Comparison of ENCODE assay signal across 8 cellular contexts in genomic region chr5:154822896-154823295, GRCh38. TPM values are rescaled to one million over a fixed set of nuclear protein-coding genes. Genes with fewer than 3 reads are reported as not detected.
DNase-seq lines count a peak whose midpoint lies in the region; ATAC-seq, FAIRE-seq and TF ChIP-seq lines count a peak whose summit lies in the region.
"Not testable (repeated sequence)": the region's sequence is repeated elsewhere in the genome, so short reads cannot be mapped to it uniquely, and the experiment has no call there.
"Had no signal": no experiment of that assay in that cellular context is flagged by ENCODE, and none has a peak within 500 bp of the region (broad histone marks: within the 10 kb centered on the region; RNA-seq: fewer than 3 reads in every experiment).

No MANE protein-coding gene starts in this region.

- H3K27ac ChIP-seq in CD8-positive, alpha-beta T cell (ENCODE audit: low read depth, low read length); HepG2 (ENCODE audit: extremely low read length, insufficient read depth, low read length): not testable (repeated sequence)
- H3K27ac ChIP-seq in RWPE1 = peak overlapping the region; percentile 35
- H3K27ac ChIP-seq in testis = peak overlapping the region in 1 of 2 donors; percentile 0

- CTCF ChIA-PET in CD8-positive, alpha-beta T cell (lab: Charles Lee) = interaction anchor here (0.6 kb wide), 1 partner anchor 27 kb away, joined by 3 read pairs; no protein-coding TSS in a partner anchor
- CTCF ChIA-PET in RWPE1 (lab: Yijun Ruan, JAX) = interaction anchor here (0.6 kb wide), 2 partner anchors 282 to 406 kb away, joined by 3 read pairs; no protein-coding TSS in a partner anchor
- CTCF ChIA-PET in HepG2 (lab: Yijun Ruan, JAX; ENCODE audit: low intra/inter-chr PET ratio, low total read pairs) = not testable (repeated sequence)

- H3K4me1 ChIP-seq in CD8-positive, alpha-beta T cell (ENCODE audit: insufficient read depth, low read length); testis: not testable (repeated sequence)
- H3K4me1 ChIP-seq in HepG2 (ENCODE audit: insufficient read depth, low read length) = peaks cover 51% of the 10 kb centered on the region

- not testable (repeated sequence) for H3K79me2 ChIP-seq in HepG2 (ENCODE audit: insufficient read depth, low read length)

- DNase-seq in CD8-positive, alpha-beta T cell; RWPE1 (ENCODE audit: low spot score); activated T-cell treated with anti-CD3 and anti-CD28 coated beads, Interleukin-2, amount 50 U/mL, for 24 hours; HepG2 (ENCODE audit: low spot score); progenitor cell of endocrine pancreas (ENCODE audit: low spot score, unreplicated experiment): not testable (repeated sequence)
- DNase-seq in testis = peak; percentile 61

- ATAC-seq in CD8-positive, alpha-beta T cell; HepG2: not testable (repeated sequence)

- not testable (repeated sequence) for H3K4me2 ChIP-seq in HepG2 (ENCODE audit: low read depth, low read length)

- TF ChIP-seq CTCF in CD8-positive, alpha-beta T cell (IDR thresholded peaks at IDR 0.05); RWPE1 (conservative IDR thresholded peaks at IDR 0.05; ENCODE audit: low read depth); HepG2 (CRISPR knock-in tag; IDR thresholded peaks at IDR 0.05); progenitor cell of endocrine pancreas (IDR thresholded peaks at IDR 0.05; ENCODE audit: unreplicated experiment); testis (IDR thresholded peaks at IDR 0.05): not testable (repeated sequence)

- not testable (repeated sequence) for H3K4me3 ChIP-seq in CD8-positive, alpha-beta T cell (ENCODE audit: low read depth, low read length); HepG2 (replicated peaks in 1 of 3; ENCODE audit: insufficient read depth in 1 of 3, low read depth in 2 of 3, low read length in 3 of 3); testis

- H4K20me1 ChIP-seq in HepG2 (ENCODE audit: insufficient read depth, low read length) = not testable (repeated sequence)

- 89% methylated on average over 5 of the region's 5 CpGs for WGBS in HepG2 (ENCODE audit: low lambda C conversion rate)
- WGBS in testis, 2 donors = 50 to 62% methylated on average over 5 of the region's 5 CpGs

- TF ChIP-seq EP300 in HepG2 (IDR thresholded peaks at IDR 0.05; ENCODE audit: low read depth in 2 of 2, low read length in 2 of 2); HepG2 (CRISPR knock-in tag; IDR thresholded peaks at IDR 0.05; ENCODE audit: borderline replicate concordance): not testable (repeated sequence)

- H3K27me3 Mint-ChIP-seq in CD8-positive, alpha-beta T cell (ENCODE audit: low read depth); activated T-cell treated with anti-CD3 and anti-CD28 coated beads, Interleukin-2, amount 50 U/mL, for 24 hours; progenitor cell of endocrine pancreas: not testable (repeated sequence)

- peak overlapping the region; percentile 32 for H3K27ac Mint-ChIP-seq in CD8-positive, alpha-beta T cell
- H3K27ac Mint-ChIP-seq in activated T-cell treated with anti-CD3 and anti-CD28 coated beads, Interleukin-2, amount 50 U/mL, for 24 hours = peak overlapping the region; percentile 63
- peak overlapping the region; percentile 69 for H3K27ac Mint-ChIP-seq in progenitor cell of endocrine pancreas

- H3K4me1 Mint-ChIP-seq in CD8-positive, alpha-beta T cell (ENCODE audit: low read depth); progenitor cell of endocrine pancreas (ENCODE audit: low read depth): not testable (repeated sequence)
- H3K4me1 Mint-ChIP-seq in activated T-cell treated with anti-CD3 and anti-CD28 coated beads, Interleukin-2, amount 50 U/mL, for 24 hours (ENCODE audit: low read depth) = peaks cover 14% of the 10 kb centered on the region

- H3K36me3 ChIP-seq in CD8-positive, alpha-beta T cell (ENCODE audit: insufficient read depth, low read length); testis (ENCODE audit: low read depth, missing control alignments): not testable (repeated sequence)
- peaks cover 7 to 33% of the 10 kb centered on the region in 2 experiments; a peak in 4 of 5 replicates for H3K36me3 ChIP-seq in HepG2 (replicated peaks in 1 of 2; ENCODE audit: control insufficient read depth in 1 of 2, insufficient read depth in 2 of 2, low read length in 2 of 2)

- H3K36me3 Mint-ChIP-seq in CD8-positive, alpha-beta T cell = peaks cover 17% of the 10 kb centered on the region
- peaks cover 88% of the 10 kb centered on the region for H3K36me3 Mint-ChIP-seq in activated T-cell treated with anti-CD3 and anti-CD28 coated beads, Interleukin-2, amount 50 U/mL, for 24 hours (ENCODE audit: low read depth)
- peaks cover 15% of the 10 kb centered on the region for H3K36me3 Mint-ChIP-seq in progenitor cell of endocrine pancreas (ENCODE audit: insufficient read depth)

- H3K9me3 Mint-ChIP-seq in CD8-positive, alpha-beta T cell; activated T-cell treated with anti-CD3 and anti-CD28 coated beads, Interleukin-2, amount 50 U/mL, for 24 hours; progenitor cell of endocrine pancreas (ENCODE audit: low read depth): not testable (repeated sequence)

- not testable (repeated sequence) for H3K27me3 ChIP-seq in CD8-positive, alpha-beta T cell (ENCODE audit: insufficient read depth, low read length); HepG2 (ENCODE audit: control insufficient read depth in 1 of 2, insufficient read depth in 2 of 2, low read length in 2 of 2); testis

- not testable (repeated sequence) for H2AFZ ChIP-seq in HepG2 (ENCODE audit: low read length)

- TF ChIP-seq RAD21 in HepG2 (CRISPR knock-in tag; IDR thresholded peaks at IDR 0.05) = not testable (repeated sequence)

- intact Hi-C loops in CD8-positive, alpha-beta T cell (cut with DNase I, micrococcal nuclease); HepG2 (cut with micrococcal nuclease; ENCODE audit: unreplicated experiment); testis (cut with DNase I; ENCODE audit: low total_unique reads): not testable (repeated sequence)

- POLR2A ChIA-PET in CD8-positive, alpha-beta T cell (lab: Charles Lee); RWPE1 (lab: Yijun Ruan, JAX; ENCODE audit: low non-redundant PET): not testable (repeated sequence)
- POLR2A ChIA-PET in HepG2 (lab: Yijun Ruan, JAX) = interaction anchor here (1.2 to 1.5 kb wide), 2 partner anchors 20 to 45 kb away, joined by 3 to 4 read pairs; no protein-coding TSS in a partner anchor

- in situ Hi-C loops in HepG2 (cut with HindIII; ENCODE audit: extremely low pct_ligation_motif_present, low pct_unique_long_range_greater_than_20kb) = not testable (repeated sequence)

- not testable (repeated sequence) for H3K9ac ChIP-seq in HepG2 (ENCODE audit: insufficient read depth, low read depth, low read length)

- BruUV-seq in HepG2 (replicated peaks; lab: Mats Ljungman, UMichigan) = not testable (repeated sequence)

- not testable (repeated sequence) for FAIRE-seq in HepG2 (lab: Jason Lieb, UNC)

- not testable (repeated sequence) for TF ChIP-seq POLR2A in HepG2 (IDR thresholded peaks at IDR 0.05; ENCODE audit: insufficient read depth in 1 of 2, low read depth in 2 of 2, low read length in 2 of 2); testis (IDR thresholded peaks at IDR 0.05)

- H3K9me3 ChIP-seq in CD8-positive, alpha-beta T cell (ENCODE audit: low read length); HepG2 (ENCODE audit: low read length); testis: not testable (repeated sequence)

- not testable (repeated sequence) for H3K4me3 Mint-ChIP-seq in CD8-positive, alpha-beta T cell; activated T-cell treated with anti-CD3 and anti-CD28 coated beads, Interleukin-2, amount 50 U/mL, for 24 hours; progenitor cell of endocrine pancreas (ENCODE audit: low read depth)

RNA-seq across cellular contexts. Expression of gene FAXDC2, which starts 27.5 kb away (rescaled TPM):
- total RNA-seq in CD8-positive, alpha-beta T cell = under 1 TPM; 0.28 to 0.38 TPM
- total RNA-seq in HepG2 (2016; rRNA removed; fragmentation: Illumina TruSeq; extraction: Trizol) (3.0 and 4.7 TPM in 2 replicates), progenitor cell of endocrine pancreas (14.8 and 15.8 TPM in 2 replicates), testis (10 to 100 TPM; 54.7 to 76.8 TPM)
- total RNA-seq in HepG2 (2016; cell fraction: cytosol; rRNA removed; fragmentation: Illumina TruSeq; extraction: Trizol; ENCODE audit: low read depth) = 1.3 and 1.5 TPM in 2 replicates
- 4.3 and 5.0 TPM in 2 replicates for total RNA-seq in HepG2 (2016; cell fraction: insoluble cytoplasmic fraction; rRNA removed; fragmentation: Illumina TruSeq; extraction: Trizol)
- total RNA-seq in HepG2 (2016; cell fraction: membrane; rRNA removed; fragmentation: Illumina TruSeq; extraction: Trizol) = 3.5 and 4.3 TPM in 2 replicates
- total RNA-seq in HepG2 (2016; cell fraction: nucleus; rRNA removed; fragmentation: Illumina TruSeq; extraction: Trizol) = 5.5 and 5.8 TPM in 2 replicates
- polyA plus RNA-seq in HepG2 (2011; rRNA removed) (49.5 and 58.8 TPM in 2 replicates), testis (ENCODE audit: insufficient read depth, low read depth, low replicate concordance) (32.5 TPM)
- polyA plus RNA-seq in HepG2 (2011; cell fraction: cytosol; rRNA removed) = 41.5 and 43.5 TPM in 2 replicates
- polyA plus RNA-seq in HepG2 (2011; cell fraction: nucleus; rRNA removed) = 45.2 and 57.4 TPM in 2 replicates
- polyA plus RNA-seq in HepG2 (2012) = 27.6 and 33.1 TPM in 2 replicates
- 1.3 and 1.9 TPM in 2 replicates for polyA plus RNA-seq in HepG2 (2016; cell fraction: cytosol; fragmentation: Illumina TruSeq; extraction: Trizol; ENCODE audit: low read depth)
- 3.7 and 4.2 TPM in 2 replicates for polyA plus RNA-seq in HepG2 (2016; cell fraction: insoluble cytoplasmic fraction; fragmentation: Illumina TruSeq; extraction: Trizol; ENCODE audit: low read depth)
- 3.9 and 4.0 TPM in 2 replicates for polyA plus RNA-seq in HepG2 (2016; cell fraction: membrane; fragmentation: Illumina TruSeq; extraction: Trizol; ENCODE audit: low read depth)
- 6.6 and 7.0 TPM in 2 replicates for polyA plus RNA-seq in HepG2 (2016; cell fraction: nucleus; fragmentation: Illumina TruSeq; extraction: Trizol; ENCODE audit: insufficient read depth, low read depth)
- polyA minus RNA-seq in HepG2 (2011; rRNA and poly(A)+ RNA removed; ENCODE audit: low replicate concordance) = 0.05 and 101 TPM in 2 replicates
- 23.1 and 27.3 TPM in 2 replicates for polyA minus RNA-seq in HepG2 (2011; cell fraction: cytosol; rRNA and poly(A)+ RNA removed)
- polyA minus RNA-seq in HepG2 (2011; cell fraction: nucleus; rRNA and poly(A)+ RNA removed) = 39.9 and 40.4 TPM in 2 replicates
- total RNA-seq: A673, Calu3 had no signal

RNA-seq across cellular contexts. Expression of gene CNOT8, which starts 35.5 kb away (rescaled TPM):
- 100 to 1,000 TPM; 139 to 145 TPM for total RNA-seq in CD8-positive, alpha-beta T cell
- total RNA-seq in HepG2 (2016; rRNA removed; fragmentation: Illumina TruSeq; extraction: Trizol) (37.1 and 50.3 TPM in 2 replicates), progenitor cell of endocrine pancreas (55.4 and 56.4 TPM in 2 replicates), testis (100 to 1,000 TPM; 103 to 106 TPM)
- total RNA-seq in HepG2 (2016; cell fraction: cytosol; rRNA removed; fragmentation: Illumina TruSeq; extraction: Trizol; ENCODE audit: low read depth) = 8.5 and 9.5 TPM in 2 replicates
- total RNA-seq in HepG2 (2016; cell fraction: insoluble cytoplasmic fraction; rRNA removed; fragmentation: Illumina TruSeq; extraction: Trizol) = 38.6 and 50.3 TPM in 2 replicates
- 21.9 and 23.8 TPM in 2 replicates for total RNA-seq in HepG2 (2016; cell fraction: membrane; rRNA removed; fragmentation: Illumina TruSeq; extraction: Trizol)
- 27.1 and 28.0 TPM in 2 replicates for total RNA-seq in HepG2 (2016; cell fraction: nucleus; rRNA removed; fragmentation: Illumina TruSeq; extraction: Trizol)
- polyA plus RNA-seq in HepG2 (2011; rRNA removed) (63.8 and 74.9 TPM in 2 replicates), testis (ENCODE audit: insufficient read depth, low read depth, low replicate concordance) (67.6 TPM)
- polyA plus RNA-seq in HepG2 (2011; cell fraction: cytosol; rRNA removed) = 63.2 and 67.0 TPM in 2 replicates
- polyA plus RNA-seq in HepG2 (2011; cell fraction: nucleus; rRNA removed) = 46.3 and 57.5 TPM in 2 replicates
- polyA plus RNA-seq in HepG2 (2012) = 54.8 and 56.2 TPM in 2 replicates
- 4.1 and 5.1 TPM in 2 replicates for polyA plus RNA-seq in HepG2 (2016; cell fraction: cytosol; fragmentation: Illumina TruSeq; extraction: Trizol; ENCODE audit: low read depth)
- polyA plus RNA-seq in HepG2 (2016; cell fraction: insoluble cytoplasmic fraction; fragmentation: Illumina TruSeq; extraction: Trizol; ENCODE audit: low read depth) = 41.9 and 42.7 TPM in 2 replicates
- 12.2 and 12.5 TPM in 2 replicates for polyA plus RNA-seq in HepG2 (2016; cell fraction: membrane; fragmentation: Illumina TruSeq; extraction: Trizol; ENCODE audit: low read depth)
- 48.0 and 49.6 TPM in 2 replicates for polyA plus RNA-seq in HepG2 (2016; cell fraction: nucleus; fragmentation: Illumina TruSeq; extraction: Trizol; ENCODE audit: insufficient read depth, low read depth)
- 31.6 and 52.4 TPM in 2 replicates for polyA minus RNA-seq in HepG2 (2011; rRNA and poly(A)+ RNA removed; ENCODE audit: low replicate concordance)
- polyA minus RNA-seq in HepG2 (2011; cell fraction: cytosol; rRNA and poly(A)+ RNA removed) = 51.4 and 54.3 TPM in 2 replicates
- 35.0 and 39.0 TPM in 2 replicates for polyA minus RNA-seq in HepG2 (2011; cell fraction: nucleus; rRNA and poly(A)+ RNA removed)
